ENCODE assay signal across 8 cellular contexts in the genomic region with DNA sequence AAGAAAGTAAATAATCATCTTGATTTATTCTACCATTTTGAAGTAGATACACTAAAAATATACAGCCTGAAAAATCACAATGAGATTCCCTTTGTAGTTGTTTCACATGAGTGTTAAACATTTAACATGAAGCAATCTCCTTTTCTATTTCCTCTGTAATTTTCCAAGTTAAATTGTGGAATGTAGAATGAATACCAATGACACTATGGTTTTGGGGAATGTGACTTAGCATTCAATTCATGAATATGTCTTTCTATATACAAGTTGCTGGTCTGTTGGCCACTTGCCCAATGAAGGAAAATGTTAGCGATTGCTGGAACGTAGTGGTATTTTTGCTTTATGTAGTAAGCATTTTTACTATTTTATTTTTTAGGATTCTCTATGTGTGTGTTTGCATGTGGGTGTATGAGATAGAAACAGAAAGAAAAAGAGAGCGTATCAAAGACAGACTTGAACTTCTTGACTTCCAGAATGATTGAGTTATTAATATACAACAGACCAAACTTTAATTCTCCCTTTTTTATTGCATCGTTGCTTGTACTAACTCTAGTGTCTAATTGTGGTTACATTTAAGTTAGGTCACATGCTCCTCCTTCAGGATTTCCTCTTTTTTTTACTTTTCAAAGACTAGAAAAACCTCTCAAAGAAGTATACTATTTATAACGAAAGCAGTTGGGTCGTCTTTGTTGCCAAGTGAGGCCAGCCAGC. TPM values are rescaled to one million over a fixed set of nuclear protein-coding genes. Genes with fewer than 3 reads are reported as not detected.
DNase-seq lines count a peak whose midpoint lies in the region; ATAC-seq, FAIRE-seq and TF ChIP-seq lines count a peak whose summit lies in the region.

No MANE protein-coding gene starts in this region.

- no peaks in the 10 kb centered on the region for H3K9me3 ChIP-seq in lower lobe of right lung

- peaks cover 26% of the 10 kb centered on the region for H3K4me1 Mint-ChIP-seq in activated T-helper 1 cell treated with anti-CD3 and anti-CD28 coated beads, Interleukin-12 subunit alpha, Interleukin-12 subunit beta, Interleukin-2, Interleukin-4 antibody, amounts not matched to agents 30 ng/mL and 10 ng/mL and 1 ng/mL, durations not matched to agents 14 hours and 24 hours and 36 hours (ENCODE audit: low read depth)

- peak overlapping the region; percentile 38 for H3K4me3 ChIP-seq in lower lobe of right lung

- DNase-seq in GM19239 (ENCODE audit: insufficient read length, low spot score) (no peak), lower lobe of right lung (no peak), DMS79 (lab: John Stamatoyannopoulos, UW) (no peak), midbrain (lab: John Stamatoyannopoulos, UW) (no peak), GM19240 (ENCODE audit: insufficient read length, low spot score) (no peak)
- no peak for DNase-seq in activated T-helper 1 cell treated with anti-CD3 and anti-CD28 coated beads, Interleukin-12 subunit alpha, Interleukin-12 subunit beta, Interleukin-2, Interleukin-4 antibody, amounts not matched to agents 30 ng/mL and 10 ng/mL and 1 ng/mL, durations not matched to agents 14 hours and 24 hours and 36 hours (ENCODE audit: low spot score)
- no peak for DNase-seq in activated CD8-positive, alpha-beta memory T cell treated with anti-CD3 and anti-CD28 coated beads, Interleukin-2, amount 50 U/mL, for 4 hours

- H3K27me3 Mint-ChIP-seq in activated T-helper 1 cell treated with anti-CD3 and anti-CD28 coated beads, Interleukin-12 subunit alpha, Interleukin-12 subunit beta, Interleukin-2, Interleukin-4 antibody, amounts not matched to agents 30 ng/mL and 10 ng/mL and 1 ng/mL, durations not matched to agents 14 hours and 24 hours and 36 hours (ENCODE audit: insufficient read depth): peaks cover 58% of the 10 kb centered on the region

- H3K27ac ChIP-seq in lower lobe of right lung: peak overlapping the region; percentile 81

- intact Hi-C loops in activated T-helper 1 cell treated with anti-CD3 and anti-CD28 coated beads, Interleukin-12 subunit alpha, Interleukin-12 subunit beta, Interleukin-2, Interleukin-4 antibody, amounts not matched to agents 30 ng/mL and 10 ng/mL and 1 ng/mL, durations not matched to agents 14 hours and 24 hours and 36 hours (cut with micrococcal nuclease): loop anchor here (1.0 kb wide), 1 partner anchor 26 kb away; no protein-coding TSS in a partner anchor
- intact Hi-C loops in lower lobe of right lung (cut with DNase I): loop anchor here (5.0 kb wide), 1 partner anchor 146 kb away; no protein-coding TSS in a partner anchor

- no peak overlapping the region for H3K27ac Mint-ChIP-seq in activated T-helper 1 cell treated with anti-CD3 and anti-CD28 coated beads, Interleukin-12 subunit alpha, Interleukin-12 subunit beta, Interleukin-2, Interleukin-4 antibody, amounts not matched to agents 30 ng/mL and 10 ng/mL and 1 ng/mL, durations not matched to agents 14 hours and 24 hours and 36 hours

- H3K27me3 ChIP-seq in lower lobe of right lung (ENCODE audit: low read depth): no peaks in the 10 kb centered on the region

- H3K9me3 Mint-ChIP-seq in activated T-helper 1 cell treated with anti-CD3 and anti-CD28 coated beads, Interleukin-12 subunit alpha, Interleukin-12 subunit beta, Interleukin-2, Interleukin-4 antibody, amounts not matched to agents 30 ng/mL and 10 ng/mL and 1 ng/mL, durations not matched to agents 14 hours and 24 hours and 36 hours: no peaks in the 10 kb centered on the region

- peak; percentile 4 for ATAC-seq in HG03097 (IDR thresholded peaks at IDR 0.05; ENCODE audit: low FRiP score, unreplicated experiment)
- no peak for ATAC-seq in lower lobe of right lung

- no peaks in the 10 kb centered on the region for H3K36me3 ChIP-seq in lower lobe of right lung

- peaks cover 2% of the 10 kb centered on the region for H3K36me3 Mint-ChIP-seq in activated T-helper 1 cell treated with anti-CD3 and anti-CD28 coated beads, Interleukin-12 subunit alpha, Interleukin-12 subunit beta, Interleukin-2, Interleukin-4 antibody, amounts not matched to agents 30 ng/mL and 10 ng/mL and 1 ng/mL, durations not matched to agents 14 hours and 24 hours and 36 hours (ENCODE audit: low read depth)

- peak; percentile 37 for FAIRE-seq in GM19239 (lab: Jason Lieb, UNC)

- no peak for TF ChIP-seq CTCF in lower lobe of right lung (IDR thresholded peaks at IDR 0.05)

- peak overlapping the region; percentile 37 for H3K4me3 Mint-ChIP-seq in activated T-helper 1 cell treated with anti-CD3 and anti-CD28 coated beads, Interleukin-12 subunit alpha, Interleukin-12 subunit beta, Interleukin-2, Interleukin-4 antibody, amounts not matched to agents 30 ng/mL and 10 ng/mL and 1 ng/mL, durations not matched to agents 14 hours and 24 hours and 36 hours

- H3K4me1 ChIP-seq in lower lobe of right lung: peaks cover 22% of the 10 kb centered on the region

RNA-seq across cellular contexts. Expression of a gene that starts 5.9 kb away (rescaled TPM):
- total RNA-seq in activated T-helper 1 cell treated with anti-CD3 and anti-CD28 coated beads, Interleukin-12 subunit alpha, Interleukin-12 subunit beta, Interleukin-2, Interleukin-4 antibody, amounts not matched to agents 30 ng/mL and 10 ng/mL and 1 ng/mL, durations not matched to agents 14 hours and 24 hours and 36 hours: 0.07 TPM in 1 of 2 replicates, not detected in the other
- total RNA-seq in lower lobe of right lung: 10.2 TPM

Comparison
In these comparisons a context has a peak if more than half of its experiments do, and no peak if none do; other contexts are left out.
1. RNA of a gene that starts 5.9 kb away (total RNA-seq): 10.2 TPM in lower lobe of right lung (single experiment); 0.07 TPM in activated T-helper 1 cell treated with anti-CD3 and anti-CD28 coated beads, Interleukin-12 subunit alpha, Interleukin-12 subunit beta, Interleukin-2, Interleukin-4 antibody, amounts not matched to agents 30 ng/mL and 10 ng/mL and 1 ng/mL, durations not matched to agents 14 hours and 24 hours and 36 hours; every median in the first group is over 10 times any median in the second.